Comparison of ENCODE assay signal across 11 cellular contexts in genomic region chr16:27364493-27365141, GRCh38. TPM values are rescaled to one million over a fixed set of nuclear protein-coding genes. Genes with fewer than 3 reads are reported as not detected.
A peak's percentile ranks its signal among the peaks of the same experiment; 100 is the strongest.
DNase-seq lines count a peak whose midpoint lies in the region; ATAC-seq, FAIRE-seq and TF ChIP-seq lines count a peak whose summit lies in the region.
"Had no signal": no experiment of that assay in that cellular context is flagged by ENCODE, and none has a peak within 500 bp of the region (broad histone marks: within the 10 kb centered on the region; RNA-seq: fewer than 3 reads in every experiment).

No MANE protein-coding gene starts in this region.

- TF ChIP-seq CTCF in RWPE1 (conservative IDR thresholded peaks at IDR 0.05; ENCODE audit: low read depth) (no peak), testis (IDR thresholded peaks at IDR 0.05) (no peak), WERI-Rb-1 (IDR thresholded peaks at IDR 0.05; ENCODE audit: low read depth, low read length) (no peak)

- peak overlapping the region; percentile 67 for H3K27ac Mint-ChIP-seq in activated CD4-positive, alpha-beta T cell treated with anti-CD3 and anti-CD28 coated beads, Interleukin-2, amount 10 ng/mL, durations not matched to agents 7 days and 5 days
- H3K27ac Mint-ChIP-seq: brain had no signal

- H3K27me3 ChIP-seq in small intestine (ENCODE audit: control insufficient read depth in 2 of 2, insufficient read depth in 2 of 2, low read length in 2 of 2) (no peaks in the 10 kb centered on the region), testis (no peaks in the 10 kb centered on the region), WERI-Rb-1 (ENCODE audit: insufficient read depth, low read depth, severe bottlenecking) (no peaks in the 10 kb centered on the region)
- H3K27me3 ChIP-seq: BE2C had no signal

- peaks cover under 1 to 6% of the 10 kb centered on the region in 2 donors for H3K36me3 ChIP-seq in small intestine (ENCODE audit: control insufficient read depth in 2 of 2, insufficient read depth in 2 of 2, low read length in 2 of 2)
- no peaks in the 10 kb centered on the region for H3K36me3 ChIP-seq in testis (ENCODE audit: low read depth, missing control alignments)
- peaks cover 20% of the 10 kb centered on the region; the same call in 1 of the 2 replicates for H3K36me3 ChIP-seq in WERI-Rb-1
- H3K36me3 ChIP-seq: BE2C had no signal

- H3K9me3 ChIP-seq in small intestine (ENCODE audit: control insufficient read depth, low read depth): no peaks in the 10 kb centered on the region
- no peaks in the 10 kb centered on the region for H3K9me3 ChIP-seq in testis
- H3K9me3 ChIP-seq in WERI-Rb-1 (ENCODE audit: severe bottlenecking): no peaks in the 10 kb centered on the region
- H3K9me3 ChIP-seq: BE2C had no signal

- H3K4me1 ChIP-seq in small intestine (ENCODE audit: control insufficient read depth in 2 of 2, insufficient read depth in 1 of 2, low read depth in 1 of 2, low read length in 1 of 2) (peaks cover 0 to 7% of the 10 kb centered on the region in 2 donors), testis (peaks cover 4% of the 10 kb centered on the region)
- H3K4me1 ChIP-seq: BE2C had no signal

- peaks cover 64% of the 10 kb centered on the region for H3K36me3 Mint-ChIP-seq in activated CD4-positive, alpha-beta T cell treated with anti-CD3 and anti-CD28 coated beads, Interleukin-2, amount 10 ng/mL, durations not matched to agents 7 days and 5 days (ENCODE audit: low read depth)
- H3K36me3 Mint-ChIP-seq: brain had no signal

- intact Hi-C loops in testis (cut with DNase I; ENCODE audit: low total_unique reads): loop anchor here (5.0 kb wide), 2 partner anchors 127 to 182 kb away; no protein-coding TSS in a partner anchor

- DNase-seq in activated CD4-positive, alpha-beta T cell treated with anti-CD3 and anti-CD28 coated beads, Interleukin-2, amount 10 ng/mL, durations not matched to agents 7 days and 5 days: no peak
- DNase-seq in activated CD4-positive, alpha-beta T cell treated with anti-CD3 and anti-CD28 coated beads for 1 hour: no peak
- DNase-seq in RWPE1 (ENCODE audit: low spot score) (peak; percentile 57), small intestine (peak; percentile 74), testis (no peak), WERI-Rb-1 (no peak), HUDEP-2 (lab: John Stamatoyannopoulos, UW; ENCODE audit: unreplicated experiment in 76 of 76) (no peak)
- DNase-seq: BE2C had no signal

- no peak for TF ChIP-seq POLR2A in testis (IDR thresholded peaks at IDR 0.05)

- H3K27ac ChIP-seq in RWPE1 (peak overlapping the region; percentile 38), small intestine (ENCODE audit: low read depth in 1 of 2, low read length in 1 of 2) (peak overlapping the region; percentile 60 to 71), testis (no peak overlapping the region), WERI-Rb-1 (no peak overlapping the region)

- CTCF ChIA-PET in activated CD4-positive, alpha-beta T cell treated with anti-CD3 and anti-CD28 coated beads, Interleukin-2, amount 10 ng/mL, durations not matched to agents 7 days and 5 days (lab: Charles Lee): interaction anchor here (1.5 to 5.7 kb wide), 2 partner anchors 13 to 129 kb away, joined by 4 to 46 read pairs; no protein-coding TSS in a partner anchor
- CTCF ChIA-PET in RWPE1 (lab: Yijun Ruan, JAX): no interaction called here

- no peak overlapping the region for H3K4me3 Mint-ChIP-seq in activated CD4-positive, alpha-beta T cell treated with anti-CD3 and anti-CD28 coated beads, Interleukin-2, amount 10 ng/mL, durations not matched to agents 7 days and 5 days
- H3K4me3 Mint-ChIP-seq: brain had no signal

- POLR2A ChIA-PET in activated CD4-positive, alpha-beta T cell treated with anti-CD3 and anti-CD28 coated beads, Interleukin-2, amount 10 ng/mL, durations not matched to agents 7 days and 5 days (lab: Charles Lee): no interaction called here
- POLR2A ChIA-PET in RWPE1 (lab: Yijun Ruan, JAX; ENCODE audit: low non-redundant PET): no interaction called here

- no peak for FAIRE-seq in small intestine (lab: Jason Lieb, UNC)

- no peak overlapping the region for H3K4me3 ChIP-seq in small intestine (ENCODE audit: low read depth in 1 of 2, low read length in 2 of 2)
- H3K4me3 ChIP-seq in testis: no peak overlapping the region
- no peak overlapping the region for H3K4me3 ChIP-seq in WERI-Rb-1 (ENCODE audit: low read depth, low read length)

- H3K4me1 Mint-ChIP-seq in activated CD4-positive, alpha-beta T cell treated with anti-CD3 and anti-CD28 coated beads, Interleukin-2, amount 10 ng/mL, durations not matched to agents 7 days and 5 days: peaks cover 71% of the 10 kb centered on the region
- H3K4me1 Mint-ChIP-seq: brain had no signal

- peaks cover 4% of the 10 kb centered on the region for H3K9me3 Mint-ChIP-seq in activated CD4-positive, alpha-beta T cell treated with anti-CD3 and anti-CD28 coated beads, Interleukin-2, amount 10 ng/mL, durations not matched to agents 7 days and 5 days

- ATAC-seq in esophagus mucosa: peak; percentile 61

- no peaks in the 10 kb centered on the region for H3K27me3 Mint-ChIP-seq in activated CD4-positive, alpha-beta T cell treated with anti-CD3 and anti-CD28 coated beads, Interleukin-2, amount 10 ng/mL, durations not matched to agents 7 days and 5 days

- WGBS in small intestine, 3 donors: 27 to 63% (median 36%) methylated on average over 6 of the region's 6 CpGs
- WGBS in testis, 2 donors: 79 to 80% methylated on average over 6 of the region's 6 CpGs

RNA-seq across cellular contexts. Expression of gene IL21R, which starts 37.4 kb away (rescaled TPM):
- total RNA-seq in activated CD4-positive, alpha-beta T cell treated with anti-CD3 and anti-CD28 coated beads, Interleukin-2, amount 10 ng/mL, durations not matched to agents 7 days and 5 days: 10 to 100 TPM; 44.4 to 45.6 TPM
- total RNA-seq in esophagus mucosa (0.56 TPM), testis (under 1 TPM; 0.31 to 0.87 TPM)
- polyA plus RNA-seq in small intestine (under 1 TPM; under 0.01 to 0.85 (median 0.22) TPM), testis (ENCODE audit: insufficient read depth, low read depth, low replicate concordance) (2.3 TPM)
- polyA plus RNA-seq: neural cell had no signal

RNA-seq across cellular contexts. Expression of gene IL4R, which starts 50.8 kb away (rescaled TPM):
- total RNA-seq in activated CD4-positive, alpha-beta T cell treated with anti-CD3 and anti-CD28 coated beads, Interleukin-2, amount 10 ng/mL, durations not matched to agents 7 days and 5 days: 100 to 1,000 TPM; 242 to 262 TPM
- total RNA-seq in esophagus mucosa (119 TPM), testis (10 to 100 TPM; 68.6 to 70.7 TPM)
- polyA plus RNA-seq in small intestine (10 to 100 TPM; 28.1 to 32.7 (median 28.6) TPM), testis (ENCODE audit: insufficient read depth, low read depth, low replicate concordance) (41.4 TPM)

Comparison
In these comparisons a context has a peak if more than half of its experiments do, and no peak if none do; other contexts are left out.
1. DNase-seq: peak in RWPE1 (single experiment) and small intestine (single experiment); none in activated CD4-positive, alpha-beta T cell treated with anti-CD3 and anti-CD28 coated beads, Interleukin-2, amount 10 ng/mL, durations not matched to agents 7 days and 5 days (single experiment), activated CD4-positive, alpha-beta T cell treated with anti-CD3 and anti-CD28 coated beads for 1 hour (single experiment), testis (single experiment), WERI-Rb-1 (single experiment) and HUDEP-2 (0 of 76).
2. H3K27ac ChIP-seq: peak in RWPE1 (single experiment) and small intestine (2 of 2); none in testis (0 of 2) and WERI-Rb-1 (single experiment).
3. RNA of gene IL21R, which starts 37.4 kb away (total RNA-seq): 44.4 to 45.6 TPM in activated CD4-positive, alpha-beta T cell treated with anti-CD3 and anti-CD28 coated beads, Interleukin-2, amount 10 ng/mL, durations not matched to agents 7 days and 5 days; 0.31 to 0.87 TPM in testis and 0.56 TPM in esophagus mucosa (single experiment); every median in the first group is over 10 times any median in the second.